Comparison of ENCODE assay signal across 11 cellular contexts in genomic region chr3:24047513-24047912, GRCh38.
DNase-seq lines count a peak whose midpoint lies in the region; ATAC-seq, FAIRE-seq and TF ChIP-seq lines count a peak whose summit lies in the region.
"Had no signal": no experiment of that assay in that cellular context is flagged by ENCODE, and none has a peak within 500 bp of the region (broad histone marks: within the 10 kb centered on the region; RNA-seq: fewer than 3 reads in every experiment).

No MANE protein-coding gene starts in this region.

- H3K4me1 ChIP-seq in fibroblast of lung (ENCODE audit: control insufficient read depth, extremely low read depth, insufficient read depth, low read length) (peaks cover 19% of the 10 kb centered on the region), HepG2 (ENCODE audit: insufficient read depth, low read length) (no peaks in the 10 kb centered on the region), gastroesophageal sphincter (peaks cover 5 to 19% (median 7%) of the 10 kb centered on the region in 3 donors)

- DNase-seq in fibroblast of lung (ENCODE audit: low read depth in 2 of 2) (no peak), HepG2 (ENCODE audit: low spot score) (no peak), COLO829 (ENCODE audit: low spot score) (no peak), posterior cingulate gyrus (no peak)
- DNase-seq: H9, NCI-H774, T-helper 9 cell had no signal

- H3K27me3 ChIP-seq in fibroblast of lung (ENCODE audit: control insufficient read depth, insufficient read depth, low read length) (no peaks in the 10 kb centered on the region), HepG2 (ENCODE audit: control insufficient read depth in 1 of 2, insufficient read depth in 2 of 2, low read length in 2 of 2) (peaks cover 2 to 10% of the 10 kb centered on the region in 2 experiments; a peak in 3 of 5 replicates), gastroesophageal sphincter (no peaks in the 10 kb centered on the region)

- TF ChIP-seq CTCF in fibroblast of lung (conservative IDR thresholded peaks at IDR 0.05 in 1 of 2, IDR thresholded peaks at IDR 0.05 in 1 of 2; ENCODE audit: low read depth in 1 of 2, low read length in 2 of 2) (no peak), HepG2 (CRISPR knock-in tag; IDR thresholded peaks at IDR 0.05) (no peak), gastroesophageal sphincter (IDR thresholded peaks at IDR 0.05) (no peak)

- H3K36me3 ChIP-seq in fibroblast of lung (ENCODE audit: control insufficient read depth, insufficient read depth, low read length) (no peaks in the 10 kb centered on the region), HepG2 (replicated peaks in 1 of 2; ENCODE audit: control insufficient read depth in 1 of 2, insufficient read depth in 2 of 2, low read length in 2 of 2) (no peaks in the 10 kb centered on the region), gastroesophageal sphincter (no peaks in the 10 kb centered on the region)

- TF ChIP-seq POLR2A in HepG2 (IDR thresholded peaks at IDR 0.05; ENCODE audit: insufficient read depth in 1 of 2, low read depth in 2 of 2, low read length in 2 of 2) (no peak), gastroesophageal sphincter (IDR thresholded peaks at IDR 0.05) (no peak)

- H3K27ac ChIP-seq in fibroblast of lung (ENCODE audit: insufficient read depth, low read length) = peak overlapping the region; percentile 56
- H3K27ac ChIP-seq in HepG2 (ENCODE audit: extremely low read length, insufficient read depth, low read length) = no peak overlapping the region
- peak overlapping the region in 2 of 4 donors; percentile 44 to 59 for H3K27ac ChIP-seq in gastroesophageal sphincter

- intact Hi-C loops in HepG2 (cut with micrococcal nuclease; ENCODE audit: unreplicated experiment) (no loop called here), posterior cingulate gyrus (cut with DNase I) (no loop called here)

- no CpG with 5 or more reads among the region's 1 CpG for WGBS in HepG2 (ENCODE audit: low lambda C conversion rate)
- WGBS in gastroesophageal sphincter (ENCODE audit: low coverage in 1 of 2), 2 donors = 0% methylated on average over 1 of the region's 1 CpG; no CpG with 5 or more reads in 1 of the 2 donors

- in situ Hi-C loops in HepG2 (cut with HindIII; ENCODE audit: extremely low pct_ligation_motif_present, low pct_unique_long_range_greater_than_20kb) = no loop called here

- H3K79me2 ChIP-seq in fibroblast of lung (ENCODE audit: control insufficient read depth, insufficient read depth, low read length) = no peaks in the 10 kb centered on the region
- no peaks in the 10 kb centered on the region for H3K79me2 ChIP-seq in HepG2 (ENCODE audit: insufficient read depth, low read length)

- BruUV-seq in HepG2 (replicated peaks; lab: Mats Ljungman, UMichigan) = no TSS peak

- H3K9ac ChIP-seq in fibroblast of lung (ENCODE audit: insufficient read depth, low read length) = no peak overlapping the region
- H3K9ac ChIP-seq in HepG2 (ENCODE audit: insufficient read depth, low read depth, low read length) = no peak overlapping the region

- TF ChIP-seq EP300 in HepG2 (IDR thresholded peaks at IDR 0.05; ENCODE audit: low read depth in 2 of 2, low read length in 2 of 2) (no peak), HepG2 (CRISPR knock-in tag; IDR thresholded peaks at IDR 0.05; ENCODE audit: borderline replicate concordance) (no peak), gastroesophageal sphincter (IDR thresholded peaks at IDR 0.05) (no peak)

- POLR2A ChIA-PET in HepG2 (lab: Yijun Ruan, JAX) = no interaction called here

- H2AFZ ChIP-seq in fibroblast of lung (ENCODE audit: low read length) = peak overlapping the region; percentile 3
- H2AFZ ChIP-seq in HepG2 (ENCODE audit: low read length) = no peak overlapping the region

- no peak for FAIRE-seq in HepG2 (lab: Jason Lieb, UNC)

- H4K20me1 ChIP-seq in fibroblast of lung (ENCODE audit: control insufficient read depth, extremely low read depth, insufficient read depth, low read length) (no peaks in the 10 kb centered on the region), HepG2 (ENCODE audit: insufficient read depth, low read length) (no peaks in the 10 kb centered on the region)

- H3K9me3 ChIP-seq in fibroblast of lung (ENCODE audit: control insufficient read depth, insufficient read depth, low read depth, low read length) (no peaks in the 10 kb centered on the region), HepG2 (ENCODE audit: low read length) (no peaks in the 10 kb centered on the region), gastroesophageal sphincter (no peaks in the 10 kb centered on the region)

- H3K4me3 ChIP-seq in fibroblast of lung (replicated peaks in 1 of 4; ENCODE audit: control extremely low read depth in 1 of 4, insufficient read depth in 1 of 4, low read depth in 3 of 4, low read length in 4 of 4) (no peak overlapping the region), HepG2 (replicated peaks in 1 of 3; ENCODE audit: insufficient read depth in 1 of 3, low read depth in 2 of 3, low read length in 3 of 3) (no peak overlapping the region), gastroesophageal sphincter (no peak overlapping the region)

- CTCF ChIA-PET in HepG2 (lab: Yijun Ruan, JAX; ENCODE audit: low intra/inter-chr PET ratio, low total read pairs) = no interaction called here

- no peak for TF ChIP-seq RAD21 in HepG2 (CRISPR knock-in tag; IDR thresholded peaks at IDR 0.05)

- H3K4me2 ChIP-seq in fibroblast of lung (ENCODE audit: extremely low read depth, insufficient read depth, low read length) (no peak overlapping the region), HepG2 (ENCODE audit: low read depth, low read length) (no peak overlapping the region)

- ATAC-seq in GM18499 (IDR thresholded peaks at IDR 0.05; ENCODE audit: insufficient read depth, unreplicated experiment) (peak; percentile 10), GM21529 (IDR thresholded peaks at IDR 0.05; ENCODE audit: unreplicated experiment) (peak; percentile 14), HG03432 (IDR thresholded peaks at IDR 0.05; ENCODE audit: unreplicated experiment) (peak; percentile 49), HepG2 (no peak), gastroesophageal sphincter (no peak)

TF ChIP-seq in HepG2, 621 proteins besides CTCF, POLR2A, EP300 and RAD21:
- TF ChIP-seq FOXP1 (IDR thresholded peaks at IDR 0.05) = no peak
- TF ChIP-seq FOXP1 (CRISPR knock-in tag; IDR thresholded peaks at IDR 0.05) = no peak
- TF ChIP-seq ZBTB34 (CRISPR knock-in tag; IDR thresholded peaks at IDR 0.05) = no peak
- no peak for TF ChIP-seq JUN (CRISPR knock-in tag; IDR thresholded peaks at IDR 0.05)
- no peak for TF ChIP-seq PLRG1 (conservative IDR thresholded peaks at IDR 0.05)

Comparison
In these comparisons a context has a peak if more than half of its experiments do, and no peak if none do; other contexts are left out.
1. ATAC-seq: peak in GM18499 (single experiment), GM21529 (single experiment) and HG03432 (single experiment); none in HepG2 (single experiment) and gastroesophageal sphincter (single experiment).